ENCODE assay signal across 7 cellular contexts in genomic region chr1:83104558-83104957, GRCh38.
"Had no signal": no experiment of that assay in that cellular context is flagged by ENCODE, and none has a peak within 500 bp of the region (broad histone marks: within the 10 kb centered on the region; RNA-seq: fewer than 3 reads in every experiment).

No MANE protein-coding gene starts in this region.

- H3K4me2 ChIP-seq: GM23338 had no signal

- H3K4me3 ChIP-seq: GM23338 had no signal

- H2AFZ ChIP-seq: GM23338 had no signal

- FAIRE-seq: H1, H54, HTR-8/SVneo had no signal

- DNase-seq: H9, HCEC 1CT, IMR-90 had no signal
